ENCODE assay signal across 16 cellular contexts in the genomic region with DNA sequence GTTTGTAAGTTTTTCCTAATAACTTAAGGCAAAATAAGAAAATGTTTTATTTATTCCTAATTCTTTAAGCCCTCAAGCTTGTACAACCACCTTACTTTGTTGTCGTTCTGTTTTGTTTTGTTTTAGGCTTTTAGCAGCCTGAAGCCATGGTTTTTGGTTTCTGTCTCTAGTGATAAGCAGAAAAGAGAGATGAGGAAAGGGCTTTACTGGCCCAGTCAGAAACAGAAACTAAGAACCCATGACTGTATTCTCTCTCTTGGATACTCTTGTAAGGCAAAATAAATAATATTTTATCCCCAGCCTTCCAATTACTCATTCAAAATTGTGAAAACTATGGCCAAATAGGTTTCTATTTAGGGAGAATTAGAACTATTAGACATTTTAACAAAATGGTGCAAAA. TPM values are rescaled to one million over a fixed set of nuclear protein-coding genes. Genes with fewer than 3 reads are reported as not detected.
A peak's percentile ranks its signal among the peaks of the same experiment; 100 is the strongest.
DNase-seq lines count a peak whose midpoint lies in the region; ATAC-seq and TF ChIP-seq lines count a peak whose summit lies in the region.
"Had no signal": no experiment of that assay in that cellular context is flagged by ENCODE, and none has a peak within 500 bp of the region (broad histone marks: within the 10 kb centered on the region; RNA-seq: fewer than 3 reads in every experiment).

No MANE protein-coding gene starts in this region.

- TF ChIP-seq CTCF in DND-41 (IDR thresholded peaks at IDR 0.05; ENCODE audit: borderline replicate concordance, extremely low read depth, low read length, poor library complexity, severe bottlenecking), result no peak
- no peak for TF ChIP-seq CTCF in OCI-LY7 (conservative IDR thresholded peaks at IDR 0.05; ENCODE audit: low read length)
- TF ChIP-seq CTCF in natural killer cell (IDR thresholded peaks at IDR 0.05), result no peak
- TF ChIP-seq CTCF in gastrocnemius medialis (IDR thresholded peaks at IDR 0.05 in 4 of 5, conservative IDR thresholded peaks at IDR 0.05 in 1 of 5), result no peak
- TF ChIP-seq CTCF in Caco-2 (IDR thresholded peaks at IDR 0.05; ENCODE audit: insufficient read depth in 1 of 2, low read depth in 1 of 2, low read length in 1 of 2, severe bottlenecking in 1 of 2, unreplicated experiment in 1 of 2), result no peak

- H2AFZ ChIP-seq in DND-41 (ENCODE audit: low read depth, low read length), result no peak overlapping the region
- no peak overlapping the region for H2AFZ ChIP-seq in OCI-LY7 (ENCODE audit: low read length)

- POLR2A ChIA-PET in OCI-LY7 (lab: Charles Lee), result interaction anchor here (0.7 to 0.8 kb wide), 2 partner anchors 10 to 364 kb away, joined by 3 to 4 read pairs; no protein-coding TSS in a partner anchor
- POLR2A ChIA-PET in Caco-2 (lab: Charles Lee), result no interaction called here

- peak overlapping the region; percentile 28 to 52 for H3K4me3 Mint-ChIP-seq in effector memory CD8-positive, alpha-beta T cell
- H3K4me3 Mint-ChIP-seq in natural killer cell (peak overlapping the region; percentile 77), Caco-2 (ENCODE audit: unreplicated experiment) (no peak overlapping the region)
- H3K4me3 Mint-ChIP-seq: H9 had no signal

- H3K4me1 ChIP-seq in DND-41 (ENCODE audit: insufficient read depth, low read length) (peaks cover 57% of the 10 kb centered on the region), OCI-LY7 (ENCODE audit: insufficient read depth, low read length, poor library complexity, severe bottlenecking) (peaks cover 55% of the 10 kb centered on the region), gastrocnemius medialis (peaks cover 0 to 10% of the 10 kb centered on the region in 2 donors), Caco-2 (0 out of 2 replicates have a peak, but pooled peaks cover 4% of the 10 kb centered on the region)
- H3K4me1 ChIP-seq: Peyer's patch had no signal

- H3K27me3 ChIP-seq in DND-41 (ENCODE audit: insufficient read depth, low read length, poor library complexity) (no peaks in the 10 kb centered on the region), gastrocnemius medialis (no peaks in the 10 kb centered on the region), Caco-2 (replicated peaks; ENCODE audit: control insufficient read depth, insufficient read depth, low read length) (no peaks in the 10 kb centered on the region)
- H3K27me3 ChIP-seq: MG63, Peyer's patch had no signal

- no peak overlapping the region for H3K4me3 ChIP-seq in DND-41 (ENCODE audit: low read depth in 1 of 2, low read length in 2 of 2)
- H3K4me3 ChIP-seq in OCI-LY7 (ENCODE audit: low read depth, low read length, poor library complexity, severe bottlenecking), result no peak overlapping the region
- H3K4me3 ChIP-seq in gastrocnemius medialis, result no peak overlapping the region
- H3K4me3 ChIP-seq in Caco-2 (ENCODE audit: low read depth, low read length), result no peak overlapping the region
- H3K4me3 ChIP-seq: MG63, Peyer's patch had no signal

- H3K36me3 Mint-ChIP-seq in effector memory CD8-positive, alpha-beta T cell (ENCODE audit: insufficient read depth), result peaks cover 3% of the 10 kb centered on the region
- H3K36me3 Mint-ChIP-seq in natural killer cell (peaks cover 5% of the 10 kb centered on the region), Caco-2 (ENCODE audit: insufficient read depth, unreplicated experiment) (no peaks in the 10 kb centered on the region)

- H3K9me2 ChIP-seq in OCI-LY7 (ENCODE audit: insufficient read depth, low read length), result no peaks in the 10 kb centered on the region

- H3K27ac Mint-ChIP-seq in effector memory CD8-positive, alpha-beta T cell, result peak overlapping the region; percentile 49 to 72
- H3K27ac Mint-ChIP-seq in natural killer cell (peak overlapping the region; percentile 62 to 91), Caco-2 (ENCODE audit: unreplicated experiment) (no peak overlapping the region)
- H3K27ac Mint-ChIP-seq: H9 had no signal

- intact Hi-C loops in OCI-LY7 (cut with micrococcal nuclease; ENCODE audit: unreplicated experiment), result no loop called here
- intact Hi-C loops in natural killer cell (cut with micrococcal nuclease), result no loop called here
- intact Hi-C loops in gastrocnemius medialis (cut with DNase I; ENCODE audit: low total_unique reads), result no loop called here
- intact Hi-C loops in Caco-2 (cut with micrococcal nuclease; ENCODE audit: unreplicated experiment), result no loop called here

- H3K9me3 Mint-ChIP-seq in effector memory CD8-positive, alpha-beta T cell, result no peaks in the 10 kb centered on the region
- H3K9me3 Mint-ChIP-seq in natural killer cell (no peaks in the 10 kb centered on the region), Caco-2 (ENCODE audit: unreplicated experiment) (no peaks in the 10 kb centered on the region)
- H3K9me3 Mint-ChIP-seq: H9 had no signal

- H3K27ac ChIP-seq in DND-41 (ENCODE audit: low read length) (peak overlapping the region; percentile 87), OCI-LY7 (ENCODE audit: low read depth, low read length, poor library complexity, severe bottlenecking) (peak overlapping the region; percentile 91), gastrocnemius medialis (no peak overlapping the region)
- H3K27ac ChIP-seq: Peyer's patch had no signal

- no TSS peak for BruUV-seq in OCI-LY7 (replicated peaks; lab: Mats Ljungman, UMichigan)
- BruUV-seq in Caco-2 (replicated peaks; lab: Mats Ljungman, UMichigan), result no TSS peak

- no peak for TF ChIP-seq POLR2A in gastrocnemius medialis (IDR thresholded peaks at IDR 0.05)

- CTCF ChIA-PET in OCI-LY7 (lab: Charles Lee; ENCODE audit: unreplicated experiment), result no interaction called here
- CTCF ChIA-PET in Caco-2 (lab: Charles Lee), result no interaction called here

- no peak for ATAC-seq in DND-41 (ENCODE audit: insufficient read depth, low read depth)
- no peak for ATAC-seq in effector memory CD8-positive, alpha-beta T cell (replicated peaks)
- ATAC-seq in natural killer cell, result no peak
- no peak for ATAC-seq in GM21526 (IDR thresholded peaks at IDR 0.05; ENCODE audit: low FRiP score, unreplicated experiment)
- no peak for ATAC-seq in gastrocnemius medialis

- in situ Hi-C loops in gastrocnemius medialis (cut with MboI; ENCODE audit: low sequenced_read_pairs in 4 of 4), result no loop called here

- H3K4me1 Mint-ChIP-seq in effector memory CD8-positive, alpha-beta T cell (ENCODE audit: low read depth in 2 of 2), result peaks cover 19 to 44% of the 10 kb centered on the region in 2 donors
- H3K4me1 Mint-ChIP-seq in natural killer cell (peaks cover 51 to 60% of the 10 kb centered on the region in 2 donors), Caco-2 (ENCODE audit: low read depth, unreplicated experiment) (peaks cover 10% of the 10 kb centered on the region)

- no peak for DNase-seq in DND-41
- no peak for DNase-seq in OCI-LY7 (ENCODE audit: low spot score)
- DNase-seq in effector memory CD8-positive, alpha-beta T cell, result no peak
- no peak for DNase-seq in natural killer cell
- DNase-seq in RPMI8226, result no peak
- no peak for DNase-seq in gastrocnemius medialis
- no peak for DNase-seq in Caco-2
- DNase-seq: C1 segment of cervical spinal cord, H9, MG63, NCI-H1105, NCI-H1694 treated with DMSO at 0.1 percent for 48 hours, NCI-H446, Peyer's patch, SHP77 treated with DMSO at 0.1 percent for 48 hours had no signal

- peak overlapping the region; percentile 38 for H3K4me2 ChIP-seq in DND-41 (ENCODE audit: insufficient read depth, low read length)
- peak overlapping the region; percentile 60 for H3K4me2 ChIP-seq in OCI-LY7 (ENCODE audit: low read length)

- H4K20me1 ChIP-seq in DND-41 (ENCODE audit: insufficient read depth, low read length) (no peaks in the 10 kb centered on the region), OCI-LY7 (ENCODE audit: insufficient read depth, low read length) (no peaks in the 10 kb centered on the region)

- H3K36me3 ChIP-seq in DND-41 (ENCODE audit: insufficient read depth, low read length), result 0 out of 2 replicates have a peak, but pooled peaks cover 3% of the 10 kb centered on the region
- peaks cover 16% of the 10 kb centered on the region for H3K36me3 ChIP-seq in OCI-LY7 (ENCODE audit: insufficient read depth, low read length)
- no peaks in the 10 kb centered on the region for H3K36me3 ChIP-seq in gastrocnemius medialis
- no peaks in the 10 kb centered on the region for H3K36me3 ChIP-seq in Caco-2 (ENCODE audit: control insufficient read depth, insufficient read depth, low read length)
- H3K36me3 ChIP-seq: Peyer's patch had no signal

- no peaks in the 10 kb centered on the region for H3K27me3 Mint-ChIP-seq in effector memory CD8-positive, alpha-beta T cell
- H3K27me3 Mint-ChIP-seq in natural killer cell (ENCODE audit: low read depth in 2 of 2), result no peaks in the 10 kb centered on the region
- H3K27me3 Mint-ChIP-seq in Caco-2 (ENCODE audit: insufficient read depth, unreplicated experiment), result no peaks in the 10 kb centered on the region

- peak overlapping the region; percentile 44 for H3K9ac ChIP-seq in DND-41 (ENCODE audit: low read depth, low read length)

- H3K79me2 ChIP-seq in DND-41 (ENCODE audit: insufficient read depth, low read length) (peaks cover 23% of the 10 kb centered on the region; the same call in 1 of the 2 replicates), OCI-LY7 (ENCODE audit: insufficient read depth, low read depth, low read length) (peaks cover 5% of the 10 kb centered on the region; the same call in 1 of the 2 replicates)

- H3K9me3 ChIP-seq in DND-41 (ENCODE audit: insufficient read depth, low read length, severe bottlenecking) (no peaks in the 10 kb centered on the region), OCI-LY7 (ENCODE audit: low read length) (no peaks in the 10 kb centered on the region), gastrocnemius medialis (no peaks in the 10 kb centered on the region), Caco-2 (0 out of 2 replicates have a peak, but pooled peaks cover 4% of the 10 kb centered on the region)
- H3K9me3 ChIP-seq: MG63, Peyer's patch had no signal

RNA-seq across cellular contexts. Expression of a gene that starts 29.4 kb away (rescaled TPM):
- 9.8 and 11.0 TPM in 2 replicates for total RNA-seq in OCI-LY7 (2014; rRNA removed; shearing (Covaris generic))
- total RNA-seq in OCI-LY7 (2022) (10.1 and 13.5 TPM in 2 replicates), natural killer cell (10 to 100 TPM; 13.0 to 21.3 (median 16.8) TPM), gastrocnemius medialis (1 to 10 TPM; 6.5 to 7.0 (median 6.8) TPM), Caco-2 (2022) (13.8 and 19.1 TPM in 2 replicates)

Comparison
In these comparisons a context has a peak if more than half of its experiments do, and no peak if none do; other contexts are left out.
1. H3K27ac ChIP-seq: peak in DND-41 (single experiment) and OCI-LY7 (single experiment); none in gastrocnemius medialis (0 of 4).